ENCODE assay signal across 1 cellular context in the genomic region with DNA sequence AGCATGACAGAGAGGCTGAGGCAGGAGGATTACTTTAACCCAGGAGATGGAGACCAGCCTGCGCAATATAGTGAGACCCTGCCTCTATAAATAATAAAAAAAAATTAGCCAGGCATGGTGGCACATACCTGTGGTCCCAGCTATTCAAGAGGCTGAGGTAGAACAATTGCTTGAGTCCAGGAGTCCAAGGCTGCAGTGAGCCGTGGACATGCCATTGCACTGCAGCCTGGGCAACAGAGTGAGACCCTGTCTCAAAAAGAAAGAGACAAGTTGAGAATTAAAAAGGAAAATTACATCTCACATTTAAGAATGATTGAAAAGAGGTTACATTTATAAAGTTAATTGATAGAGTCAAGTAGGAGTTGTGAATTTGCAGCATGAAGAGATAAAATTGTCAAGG.
TF ChIP-seq lines count a peak whose summit lies in the region.

No MANE protein-coding gene starts in this region.

TF ChIP-seq in HepG2, 621 proteins besides CTCF, POLR2A, EP300 and RAD21 (continued from another document):
- no peak for TF ChIP-seq ZNF776 (CRISPR knock-in tag; IDR thresholded peaks at IDR 0.05)
- no peak for TF ChIP-seq KDM5A (IDR thresholded peaks at IDR 0.05; ENCODE audit: borderline replicate concordance, low read length)
- no peak for TF ChIP-seq SOX13 (IDR thresholded peaks at IDR 0.05)
- 0 out of 4 replicates have a peak, but pooled peaks of 1 of the 2 experiments have one; percentile 4 for TF ChIP-seq SOX13 (CRISPR knock-in tag; conservative IDR thresholded peaks at IDR 0.05 in 1 of 2, IDR thresholded peaks at IDR 0.05 in 1 of 2)
- no peak for TF ChIP-seq ERF (CRISPR knock-in tag; IDR thresholded peaks at IDR 0.05)
- TF ChIP-seq HNF4A (CRISPR knock-in tag; IDR thresholded peaks at IDR 0.05): peak; percentile 15; the same call in 1 of the 2 replicates
- TF ChIP-seq, protein P1, sequence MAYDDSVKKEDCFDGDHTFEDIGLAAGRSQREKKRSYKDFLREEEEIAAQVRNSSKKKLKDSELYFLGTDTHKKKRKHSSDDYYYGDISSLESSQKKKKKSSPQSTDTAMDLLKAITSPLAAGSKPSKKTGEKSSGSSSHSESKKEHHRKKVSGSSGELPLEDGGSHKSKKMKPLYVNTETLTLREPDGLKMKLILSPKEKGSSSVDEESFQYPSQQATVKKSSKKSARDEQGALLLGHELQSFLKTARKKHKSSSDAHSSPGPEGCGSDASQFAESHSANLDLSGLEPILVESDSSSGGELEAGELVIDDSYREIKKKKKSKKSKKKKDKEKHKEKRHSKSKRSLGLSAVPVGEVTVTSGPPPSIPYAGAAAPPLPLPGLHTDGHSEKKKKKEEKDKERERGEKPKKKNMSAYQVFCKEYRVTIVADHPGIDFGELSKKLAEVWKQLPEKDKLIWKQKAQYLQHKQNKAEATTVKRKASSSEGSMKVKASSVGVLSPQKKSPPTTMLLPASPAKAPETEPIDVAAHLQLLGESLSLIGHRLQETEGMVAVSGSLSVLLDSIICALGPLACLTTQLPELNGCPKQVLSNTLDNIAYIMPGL (CRISPR knock-in tag; IDR thresholded peaks at IDR 0.05; ENCODE audit: borderline replicate concordance in 1 of 2, low read depth in 1 of 2): no peak
- no peak for TF ChIP-seq ZNF205 (CRISPR knock-in tag; IDR thresholded peaks at IDR 0.05)
- TF ChIP-seq ZNF121 (CRISPR knock-in tag; IDR thresholded peaks at IDR 0.05): peak; percentile 72
- no peak for TF ChIP-seq XBP1 (CRISPR knock-in tag; IDR thresholded peaks at IDR 0.05)
- no peak for TF ChIP-seq ZNF616 (CRISPR knock-in tag; IDR thresholded peaks at IDR 0.05; ENCODE audit: low read depth)
